1 cellular context compared by ENCODE assay signal in genomic region chr9:136170291-136170901, GRCh38.
TF ChIP-seq lines count a peak whose summit lies in the region.

No MANE protein-coding gene starts in this region.

TF ChIP-seq in HepG2, 621 proteins besides CTCF, POLR2A, EP300 and RAD21 (continued from another document):
- TF ChIP-seq, protein P1, sequence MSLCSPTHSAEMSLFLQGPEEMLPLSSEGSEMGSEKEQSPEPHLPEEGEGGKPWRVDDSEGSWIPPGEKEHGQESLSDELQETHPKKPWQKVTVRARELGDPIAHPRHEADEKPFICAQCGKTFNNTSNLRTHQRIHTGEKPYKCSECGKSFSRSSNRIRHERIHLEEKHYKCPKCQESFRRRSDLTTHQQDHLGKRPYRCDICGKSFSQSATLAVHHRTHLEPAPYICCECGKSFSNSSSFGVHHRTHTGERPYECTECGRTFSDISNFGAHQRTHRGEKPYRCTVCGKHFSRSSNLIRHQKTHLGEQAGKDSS (CRISPR knock-in tag; IDR thresholded peaks at IDR 0.05; ENCODE audit: borderline replicate concordance, low read depth): 0 out of 2 replicates have a peak, but pooled peaks have one; percentile 15
- TF ChIP-seq PCBP1 (IDR thresholded peaks at IDR 0.05; ENCODE audit: borderline replicate concordance, low read depth, low read length): 0 out of 2 replicates have a peak, but pooled peaks have one; percentile 17
- TF ChIP-seq TBX2 (CRISPR knock-in tag; IDR thresholded peaks at IDR 0.05; ENCODE audit: borderline replicate concordance): 0 out of 2 replicates have a peak, but pooled peaks have one; percentile 35
- TF ChIP-seq ZNF296 (CRISPR knock-in tag; conservative IDR thresholded peaks at IDR 0.05): no peak
- 0 out of 2 replicates have a peak, but pooled peaks have one; percentile 7 for TF ChIP-seq MXD3 (CRISPR knock-in tag; IDR thresholded peaks at IDR 0.05)
- TF ChIP-seq XRCC5 (optimal IDR thresholded peaks at IDR 0.05; ENCODE audit: low read length): peak; percentile 40
- 0 out of 2 replicates have a peak, but pooled peaks have one; percentile 24 for TF ChIP-seq ZNF556 (CRISPR knock-in tag; IDR thresholded peaks at IDR 0.05; ENCODE audit: borderline replicate concordance)
- peak; percentile 91 for TF ChIP-seq HNRNPL (IDR thresholded peaks at IDR 0.05; ENCODE audit: low read depth, low read length)
- TF ChIP-seq MYC (CRISPR knock-in tag; IDR thresholded peaks at IDR 0.05; ENCODE audit: borderline replicate concordance): no peak
- TF ChIP-seq, protein P2, sequence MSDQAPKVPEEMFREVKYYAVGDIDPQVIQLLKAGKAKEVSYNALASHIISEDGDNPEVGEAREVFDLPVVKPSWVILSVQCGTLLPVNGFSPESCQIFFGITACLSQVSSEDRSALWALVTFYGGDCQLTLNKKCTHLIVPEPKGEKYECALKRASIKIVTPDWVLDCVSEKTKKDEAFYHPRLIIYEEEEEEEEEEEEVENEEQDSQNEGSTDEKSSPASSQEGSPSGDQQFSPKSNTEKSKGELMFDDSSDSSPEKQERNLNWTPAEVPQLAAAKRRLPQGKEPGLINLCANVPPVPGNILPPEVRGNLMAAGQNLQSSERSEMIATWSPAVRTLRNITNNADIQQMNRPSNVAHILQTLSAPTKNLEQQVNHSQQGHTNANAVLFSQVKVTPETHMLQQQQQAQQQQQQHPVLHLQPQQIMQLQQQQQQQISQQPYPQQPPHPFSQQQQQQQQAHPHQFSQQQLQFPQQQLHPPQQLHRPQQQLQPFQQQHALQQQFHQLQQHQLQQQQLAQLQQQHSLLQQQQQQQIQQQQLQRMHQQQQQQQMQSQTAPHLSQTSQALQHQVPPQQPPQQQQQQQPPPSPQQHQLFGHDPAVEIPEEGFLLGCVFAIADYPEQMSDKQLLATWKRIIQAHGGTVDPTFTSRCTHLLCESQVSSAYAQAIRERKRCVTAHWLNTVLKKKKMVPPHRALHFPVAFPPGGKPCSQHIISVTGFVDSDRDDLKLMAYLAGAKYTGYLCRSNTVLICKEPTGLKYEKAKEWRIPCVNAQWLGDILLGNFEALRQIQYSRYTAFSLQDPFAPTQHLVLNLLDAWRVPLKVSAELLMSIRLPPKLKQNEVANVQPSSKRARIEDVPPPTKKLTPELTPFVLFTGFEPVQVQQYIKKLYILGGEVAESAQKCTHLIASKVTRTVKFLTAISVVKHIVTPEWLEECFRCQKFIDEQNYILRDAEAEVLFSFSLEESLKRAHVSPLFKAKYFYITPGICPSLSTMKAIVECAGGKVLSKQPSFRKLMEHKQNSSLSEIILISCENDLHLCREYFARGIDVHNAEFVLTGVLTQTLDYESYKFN (CRISPR knock-in tag; conservative IDR thresholded peaks at IDR 0.05): no peak
- no peak for TF ChIP-seq KDM5A (IDR thresholded peaks at IDR 0.05; ENCODE audit: borderline replicate concordance, low read length)
- TF ChIP-seq HIC2 (CRISPR knock-in tag; IDR thresholded peaks at IDR 0.05; ENCODE audit: low read depth): peak; percentile 59; the same call in 1 of the 2 replicates
